7 cellular contexts compared by ENCODE assay signal in genomic region chr6:52595796-52596130, GRCh38. TPM values are rescaled to one million over a fixed set of nuclear protein-coding genes. Genes with fewer than 3 reads are reported as not detected.
DNase-seq lines count a peak whose midpoint lies in the region; ATAC-seq, FAIRE-seq and TF ChIP-seq lines count a peak whose summit lies in the region.

No MANE protein-coding gene starts in this region.

- peaks cover 0 to 41% (median 25%) of the 10 kb centered on the region in 4 donors for H3K4me1 ChIP-seq in stomach

- no peaks in the 10 kb centered on the region for H3K9me3 ChIP-seq in stomach

- H3K27me3 ChIP-seq in stomach: no peaks in the 10 kb centered on the region

- peak; percentile 18 for TF ChIP-seq CTCF in choroid plexus epithelial cell (conservative IDR thresholded peaks at IDR 0.05; ENCODE audit: low read depth, low read length)
- TF ChIP-seq CTCF in stomach (IDR thresholded peaks at IDR 0.05): no peak

- ATAC-seq in GM19397 (IDR thresholded peaks at IDR 0.05; ENCODE audit: unreplicated experiment) (peak; percentile 56), HG03097 (IDR thresholded peaks at IDR 0.05; ENCODE audit: low FRiP score, unreplicated experiment) (peak; percentile 58)

- H3K4me3 ChIP-seq in choroid plexus epithelial cell (ENCODE audit: low read depth, low read length) (peak overlapping the region; percentile 12), stomach (no peak overlapping the region)

- DNase-seq in choroid plexus epithelial cell (ENCODE audit: low read depth): no peak
- DNase-seq in stomach: no peak
- DNase-seq in middle frontal gyrus (ENCODE audit: extremely low spot score, low spot score): no peak
- no peak for DNase-seq in COR-L47 (lab: John Stamatoyannopoulos, UW)
- no peak for DNase-seq in frontal cortex (ENCODE audit: low spot score in 2 of 2)

- no peak for FAIRE-seq in frontal cortex (lab: Jason Lieb, UNC)

- intact Hi-C loops in stomach (cut with DNase I; ENCODE audit: low total_unique reads): loop anchor here (10.0 kb wide), 1 partner anchor 181 kb away; no protein-coding TSS in a partner anchor

- peak overlapping the region; percentile 1 to 78 (median 69) for H3K27ac ChIP-seq in stomach

- H3K36me3 ChIP-seq in stomach: no peaks in the 10 kb centered on the region

- no peak for TF ChIP-seq POLR2A in stomach (IDR thresholded peaks at IDR 0.05)

- no peak for TF ChIP-seq EP300 in stomach (IDR thresholded peaks at IDR 0.05)

RNA-seq across cellular contexts. Expression of gene TRAM2, which starts 18.9 kb away (rescaled TPM):
- total RNA-seq in stomach (10 to 100 TPM in 2 of 5 donors, 1 to 10 TPM in 3; 1.4 to 14.1 (median 6.4) TPM), frontal cortex (2.0 TPM)
- 1 to 10 TPM; 2.1 to 2.7 (median 2.1) TPM for polyA plus RNA-seq in stomach
